8 cellular contexts compared by ENCODE assay signal in genomic region chr3:173395412-173396181, GRCh38. TPM values are rescaled to one million over a fixed set of nuclear protein-coding genes. Genes with fewer than 3 reads are reported as not detected.
DNase-seq lines count a peak whose midpoint lies in the region; ATAC-seq, FAIRE-seq and TF ChIP-seq lines count a peak whose summit lies in the region.

No MANE protein-coding gene starts in this region.

- H3K36me3 ChIP-seq in BLaER1 (no peaks in the 10 kb centered on the region), endothelial cell of umbilical vein (ENCODE audit: control insufficient read depth in 2 of 2, extremely low read depth in 1 of 2, insufficient read depth in 2 of 2, low read length in 2 of 2) (no peaks in the 10 kb centered on the region), mesenchymal stem cell (ENCODE audit: control insufficient read depth in 1 of 2, insufficient read depth in 2 of 2, low read depth in 1 of 2, low read length in 2 of 2) (no peaks in the 10 kb centered on the region)

- H2AK5ac ChIP-seq in mesenchymal stem cell (ENCODE audit: low read length, severe bottlenecking): no peak overlapping the region

- no peak overlapping the region for H4K8ac ChIP-seq in mesenchymal stem cell (ENCODE audit: low read length)

- no peak for TF ChIP-seq CTCF in endothelial cell of umbilical vein (IDR thresholded peaks at IDR 0.05; ENCODE audit: extremely low read depth in 1 of 2, insufficient read depth in 1 of 2, low read depth in 1 of 2, low read length in 2 of 2)

- TF ChIP-seq POLR2A in endothelial cell of umbilical vein (IDR thresholded peaks at IDR 0.05; ENCODE audit: low read depth, low read length): peak; percentile 79

- H3K27ac ChIP-seq in BLaER1 (peak overlapping the region; percentile 46; the same call in 1 of the 2 replicates), endothelial cell of umbilical vein (ENCODE audit: insufficient read depth, low read depth, low read length) (peak overlapping the region; percentile 97), mesenchymal stem cell (ENCODE audit: low read length, poor library complexity, severe bottlenecking) (no peak overlapping the region)

- CTCF ChIA-PET in endothelial cell of umbilical vein (lab: Charles Lee): interaction anchor here (1.3 to 4.0 kb wide), 5 partner anchors 16 to 174 kb away, joined by 3 to 22 read pairs (median 7); no protein-coding TSS in a partner anchor

- H2BK5ac ChIP-seq in mesenchymal stem cell (ENCODE audit: low read depth, low read length, poor library complexity, severe bottlenecking): no peak overlapping the region

- POLR2A ChIA-PET in endothelial cell of umbilical vein (lab: Charles Lee): interaction anchor here (1.4 kb wide), 1 partner anchor 21 kb away, joined by 3 read pairs; no protein-coding TSS in a partner anchor

- intact Hi-C loops in endothelial cell of umbilical vein (cut with micrococcal nuclease): loop anchor here (1.0 to 5.0 kb wide), 10 partner anchors 23 to 797 kb away; no protein-coding TSS in a partner anchor

- no peak for FAIRE-seq in endothelial cell of umbilical vein (lab: Jason Lieb, UNC)

- ATAC-seq in GM19025 (IDR thresholded peaks at IDR 0.05; ENCODE audit: low read depth, unreplicated experiment) (peak; percentile 88), HG03159 (IDR thresholded peaks at IDR 0.05; ENCODE audit: unreplicated experiment) (peak; percentile 92)

- peak overlapping the region in 1 of 2 experiments; percentile 7 for H2BK12ac ChIP-seq in mesenchymal stem cell (ENCODE audit: low read length in 2 of 2)

- H3K27me3 ChIP-seq in BLaER1: peaks cover 41% of the 10 kb centered on the region
- H3K27me3 ChIP-seq in endothelial cell of umbilical vein (ENCODE audit: control insufficient read depth in 2 of 2, insufficient read depth in 2 of 2, low read length in 2 of 2): no peaks in the 10 kb centered on the region
- H3K27me3 ChIP-seq in mesenchymal stem cell (ENCODE audit: control insufficient read depth in 1 of 2, insufficient read depth in 1 of 2, low read length in 2 of 2): peaks cover 0 to 9% of the 10 kb centered on the region in 2 experiments

- peak overlapping the region; percentile 70 for H3K4me3 ChIP-seq in BLaER1
- peak overlapping the region; percentile 80 to 100 (median 96) for H3K4me3 ChIP-seq in endothelial cell of umbilical vein (replicated peaks in 1 of 3; ENCODE audit: insufficient read depth in 1 of 3, low read depth in 1 of 3, low read length in 3 of 3)
- H3K4me3 ChIP-seq in mesenchymal stem cell (ENCODE audit: insufficient read depth in 1 of 2, low read depth in 1 of 2, low read length in 2 of 2): peak overlapping the region; percentile 66 to 90

- H2BK15ac ChIP-seq in mesenchymal stem cell (ENCODE audit: low read depth, poor library complexity, severe bottlenecking): peak overlapping the region; percentile 33

- under 1% methylated on average over 52 of the region's 71 CpGs for WGBS in mesenchymal stem cell

- DNase-seq in NCI-H2171 treated with DMSO at 0.1 percent for 48 hours (lab: John Stamatoyannopoulos, UW) (peak; percentile 80), endothelial cell of umbilical vein (ENCODE audit: low read depth, low spot score) (peak; percentile 92), mesenchymal stem cell (peak; percentile 83)
- peak; percentile 26 to 41 for DNase-seq in activated CD4-positive, alpha-beta T cell treated with anti-CD3 and anti-CD28 coated beads, Interleukin-2, amount 50 U/mL, for 48 hours
- DNase-seq in stimulated activated CD8-positive, alpha-beta memory T cell treated with anti-CD3 and anti-CD28 coated beads, Interleukin-7, amount 100 ng/mL, for 48 hours (ENCODE audit: extremely low read depth in 1 of 2, low read depth in 1 of 2): peak; percentile 22 to 47

- peak overlapping the region in 1 of 2 experiments; percentile 40 for H3K18ac ChIP-seq in mesenchymal stem cell (ENCODE audit: low read depth in 1 of 2, low read length in 2 of 2)

- no peak overlapping the region for H2BK120ac ChIP-seq in mesenchymal stem cell (ENCODE audit: low read depth, low read length)

- H3K23ac ChIP-seq in mesenchymal stem cell (ENCODE audit: low read length in 2 of 2): no peak overlapping the region

- no TSS peak for BruUV-seq in endothelial cell of umbilical vein (replicated peaks; lab: Mats Ljungman, UMichigan)

- H3K4me1 ChIP-seq in BLaER1 (peaks cover 29% of the 10 kb centered on the region), endothelial cell of umbilical vein (ENCODE audit: control insufficient read depth, extremely low read depth, insufficient read depth, low read length) (peaks cover 26% of the 10 kb centered on the region), mesenchymal stem cell (ENCODE audit: control insufficient read depth, insufficient read depth, low read depth, low read length) (peaks cover 14% of the 10 kb centered on the region)

- H4K20me1 ChIP-seq in BLaER1 (peaks cover 24% of the 10 kb centered on the region), endothelial cell of umbilical vein (replicated peaks; ENCODE audit: control insufficient read depth, extremely low read depth, insufficient read depth, low read length) (no peaks in the 10 kb centered on the region)

- peak overlapping the region; percentile 57 for H4K91ac ChIP-seq in mesenchymal stem cell (ENCODE audit: low read length)

- no peaks in the 10 kb centered on the region for H3K9me3 ChIP-seq in BLaER1
- H3K9me3 ChIP-seq in endothelial cell of umbilical vein (replicated peaks; ENCODE audit: control insufficient read depth, insufficient read depth, low read length): no peaks in the 10 kb centered on the region
- H3K9me3 ChIP-seq in mesenchymal stem cell (ENCODE audit: control insufficient read depth, low read length): no peaks in the 10 kb centered on the region

- no peaks in the 10 kb centered on the region for H3K79me1 ChIP-seq in mesenchymal stem cell (replicated peaks; ENCODE audit: low read length, poor library complexity, severe bottlenecking)

- dilution Hi-C loops in endothelial cell of umbilical vein (cut with MboI; ENCODE audit: extremely low pct_ligation_motif_present, low sequenced_read_pairs): no loop called here

- H2AFZ ChIP-seq in endothelial cell of umbilical vein (ENCODE audit: low read depth, low read length) (peak overlapping the region; percentile 92), mesenchymal stem cell (ENCODE audit: low read depth, low read length) (peak overlapping the region; percentile 91)

- H3K9ac ChIP-seq in BLaER1: peak overlapping the region; percentile 63
- H3K9ac ChIP-seq in endothelial cell of umbilical vein (replicated peaks; ENCODE audit: extremely low read depth, insufficient read depth, low read length): peak overlapping the region; percentile 98
- peak overlapping the region; percentile 89 for H3K9ac ChIP-seq in mesenchymal stem cell (ENCODE audit: low read length)

- H3K79me2 ChIP-seq in endothelial cell of umbilical vein (ENCODE audit: control insufficient read depth, insufficient read depth, low read length): peaks cover 37% of the 10 kb centered on the region

- H3K4ac ChIP-seq in mesenchymal stem cell (ENCODE audit: low read depth in 1 of 2, low read length in 2 of 2): no peak overlapping the region

- no peaks in the 10 kb centered on the region for H3K9me1 ChIP-seq in endothelial cell of umbilical vein (replicated peaks; ENCODE audit: control insufficient read depth, extremely low read depth, insufficient read depth, low read length)

- peak overlapping the region in 1 of 2 experiments; percentile 73 for H3K14ac ChIP-seq in mesenchymal stem cell (ENCODE audit: low read length in 2 of 2)

- H3K4me2 ChIP-seq in BLaER1: peak overlapping the region; percentile 91
- H3K4me2 ChIP-seq in endothelial cell of umbilical vein (ENCODE audit: insufficient read depth, low read length): peak overlapping the region; percentile 93
- H3K4me2 ChIP-seq in mesenchymal stem cell (ENCODE audit: low read length, poor library complexity, severe bottlenecking): peak overlapping the region; percentile 98

TF ChIP-seq in endothelial cell of umbilical vein, 7 proteins besides CTCF, POLR2A, EP300 and RAD21:
- peak; percentile 89 for TF ChIP-seq POLR2AphosphoS5 (IDR thresholded peaks at IDR 0.05; ENCODE audit: insufficient read depth, low read depth, low read length)
- TF ChIP-seq, protein P1, sequence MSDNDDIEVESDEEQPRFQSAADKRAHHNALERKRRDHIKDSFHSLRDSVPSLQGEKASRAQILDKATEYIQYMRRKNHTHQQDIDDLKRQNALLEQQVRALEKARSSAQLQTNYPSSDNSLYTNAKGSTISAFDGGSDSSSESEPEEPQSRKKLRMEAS (IDR thresholded peaks at IDR 0.05; ENCODE audit: insufficient read depth, insufficient read length): peak; percentile 84
- TF ChIP-seq JUN (IDR thresholded peaks at IDR 0.05; ENCODE audit: borderline replicate concordance, insufficient read depth, insufficient read length, low read depth): no peak

RNA-seq across cellular contexts. Expression of gene NLGN1, which starts 1.9 kb away (rescaled TPM):
- total RNA-seq in endothelial cell of umbilical vein: 16.3 and 18.1 TPM in 2 replicates
- 7.9 and 8.1 TPM in 2 replicates for polyA plus RNA-seq in endothelial cell of umbilical vein
- polyA plus RNA-seq in endothelial cell of umbilical vein (2011; cell fraction: cytosol; rRNA removed): 6.1 and 7.4 TPM in 2 replicates
- polyA plus RNA-seq in endothelial cell of umbilical vein (2011; cell fraction: nucleus; rRNA removed): 13.4 and 13.9 TPM in 2 replicates
- polyA plus RNA-seq in endothelial cell of umbilical vein (2012): 12.8 and 22.1 TPM in 2 replicates
- 45.8 and 48.5 TPM in 2 replicates for polyA minus RNA-seq in endothelial cell of umbilical vein
- not detected for polyA minus RNA-seq in endothelial cell of umbilical vein (2011; cell fraction: cytosol; rRNA and poly(A)+ RNA removed)
- polyA minus RNA-seq in endothelial cell of umbilical vein (2011; cell fraction: nucleus; rRNA and poly(A)+ RNA removed): 97.0 and 130 TPM in 2 replicates
- 0.28 TPM for polyA plus RNA-seq in mesenchymal stem cell (2013, experiment 1 of 2)
- polyA plus RNA-seq in mesenchymal stem cell (2013, experiment 2 of 2): 0.29 TPM

Comparison
In these comparisons a context has a peak if more than half of its experiments do, and no peak if none do; other contexts are left out.
1. DNase-seq: peak in every context shown above with its lines; median percentile 92 in endothelial cell of umbilical vein; 83 in mesenchymal stem cell; 80 in NCI-H2171 treated with DMSO at 0.1 percent for 48 hours; 34 in stimulated activated CD8-positive, alpha-beta memory T cell treated with anti-CD3 and anti-CD28 coated beads, Interleukin-7, amount 100 ng/mL, for 48 hours; 34 in activated CD4-positive, alpha-beta T cell treated with anti-CD3 and anti-CD28 coated beads, Interleukin-2, amount 50 U/mL, for 48 hours.